Comparison of ENCODE assay signal across 25 cellular contexts in the genomic region with DNA sequence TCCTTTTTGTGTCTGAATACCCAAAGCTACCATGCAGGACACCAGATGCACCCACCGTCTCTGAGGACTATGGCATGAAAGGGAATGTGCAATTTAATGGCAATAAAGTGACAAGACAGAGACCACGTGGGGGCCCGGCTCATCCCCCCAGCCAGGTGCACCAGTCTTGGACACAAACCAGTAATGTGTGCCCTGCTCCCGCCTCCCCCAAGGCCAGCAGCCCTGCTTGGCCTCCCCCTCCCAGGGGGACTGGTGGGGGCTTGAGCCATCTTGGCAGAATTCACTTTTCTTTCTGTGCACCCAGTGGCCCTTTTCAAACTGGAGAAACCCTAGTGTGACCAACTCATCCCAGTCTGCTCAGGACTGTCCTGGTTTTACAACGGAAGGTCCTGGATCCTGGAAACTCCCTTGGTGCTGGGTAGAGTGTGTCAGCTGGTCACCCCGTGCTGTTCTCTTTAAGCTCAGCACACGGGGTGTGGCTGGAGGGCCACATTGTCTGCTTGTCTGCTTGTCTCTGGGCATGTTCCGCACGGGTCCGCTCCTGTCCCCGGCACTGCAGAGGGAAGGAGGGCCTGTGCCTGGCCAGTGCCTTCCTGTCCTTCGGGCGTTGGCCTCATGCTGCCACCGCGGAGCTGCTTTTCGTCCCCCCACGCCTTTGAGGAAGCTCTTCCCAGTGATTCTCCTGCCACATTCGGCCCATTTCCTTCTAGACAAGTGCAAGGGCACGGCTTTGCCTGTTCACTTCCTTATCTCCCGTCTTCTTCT. TPM values are rescaled to one million over a fixed set of nuclear protein-coding genes. Genes with fewer than 3 reads are reported as not detected.
DNase-seq lines count a peak whose midpoint lies in the region; ATAC-seq, FAIRE-seq and TF ChIP-seq lines count a peak whose summit lies in the region.
"Had no signal": no experiment of that assay in that cellular context is flagged by ENCODE, and none has a peak within 500 bp of the region (broad histone marks: within the 10 kb centered on the region; RNA-seq: fewer than 3 reads in every experiment).

No MANE protein-coding gene starts in this region.

- 55 to 64% (median 56%) methylated on average over 20 of the region's 20 CpGs for WGBS in heart left ventricle, 4 donors
- WGBS in transverse colon (ENCODE audit: low coverage in 1 of 2), 2 donors, result 39% methylated on average over 18 of the region's 20 CpGs; no CpG with 5 or more reads in 1 of the 2 donors

- ATAC-seq in Right ventricle myocardium superior (ENCODE audit: poor library complexity) (no peak), heart left ventricle (no peak), Panc1 (0 out of 2 replicates have a peak, but pooled peaks have one; percentile 25), HG02973 (IDR thresholded peaks at IDR 0.05; ENCODE audit: unreplicated experiment) (no peak)
- ATAC-seq: HepG2, K562 had no signal

- CTCF ChIA-PET in Panc1 (lab: Charles Lee), result no interaction called here

- H3K9ac ChIP-seq in kidney (ENCODE audit: low read length in 2 of 2), result no peak overlapping the region
- H3K9ac ChIP-seq: BLaER1, GM23248 had no signal

- no peak overlapping the region for H3K27ac ChIP-seq in heart left ventricle
- no peak overlapping the region for H3K27ac ChIP-seq in Panc1 (ENCODE audit: low read length)
- H3K27ac ChIP-seq in kidney (ENCODE audit: low read depth in 2 of 2, low read length in 2 of 2), result no peak overlapping the region
- peak overlapping the region in 2 of 4 donors; percentile 37 to 43 for H3K27ac ChIP-seq in transverse colon
- H3K27ac ChIP-seq: BLaER1, GM23248, PC-9 had no signal

- FAIRE-seq in kidney (lab: Jason Lieb, UNC), result no peak
- FAIRE-seq: D721Med, GM18507, HepG2, K562 had no signal

- no peak for TF ChIP-seq CTCF in heart left ventricle (IDR thresholded peaks at IDR 0.05)
- TF ChIP-seq CTCF in Panc1 (IDR thresholded peaks at IDR 0.05), result no peak
- no peak for TF ChIP-seq CTCF in kidney (IDR thresholded peaks at IDR 0.05; ENCODE audit: borderline replicate concordance, extremely low read depth, insufficient read depth)
- TF ChIP-seq CTCF in transverse colon (IDR thresholded peaks at IDR 0.05), result no peak

- BruUV-seq in Panc1 (replicated peaks; lab: Mats Ljungman, UMichigan), result no TSS peak

- peak; percentile 23 for DNase-seq in Right ventricle myocardium superior
- DNase-seq in heart left ventricle, result no peak
- no peak for DNase-seq in Panc1 (ENCODE audit: low read depth, low spot score)
- peak; percentile 56 for DNase-seq in kidney
- peak; percentile 27 for DNase-seq in transverse colon
- DNase-seq in NAMALWA (ENCODE audit: low spot score), result no peak
- DNase-seq: CD4-positive, CD25-positive, alpha-beta regulatory T cell; DMS53; GM23248; H7; Kasumi-1; NCI-H2029 treated with DMSO at 0.1 percent for 48 hours; NCI-H2227 treated with DMSO at 0.1 percent for 48 hours; NCI-H526 treated with DMSO at 0.1 percent for 48 hours; PC-9; RPMI8226; SHP77 treated with DMSO at 0.1 percent for 48 hours had no signal

- H3K9me3 ChIP-seq in heart left ventricle (peaks cover 0 to 25% (median 0%) of the 10 kb centered on the region in 12 donors), Panc1 (ENCODE audit: control insufficient read depth, insufficient read depth, low read depth, low read length) (peaks cover 4% of the 10 kb centered on the region; the same call in 1 of the 2 replicates), kidney (ENCODE audit: control insufficient read depth in 1 of 2, low read length in 2 of 2) (peaks cover 2 to 5% of the 10 kb centered on the region in 2 donors), transverse colon (peaks cover 0 to 2% of the 10 kb centered on the region in 2 donors)
- H3K9me3 ChIP-seq: BLaER1 had no signal

- TF ChIP-seq POLR2A in heart left ventricle (IDR thresholded peaks at IDR 0.05), result no peak
- TF ChIP-seq POLR2A in transverse colon (IDR thresholded peaks at IDR 0.05), result no peak

- H3K4me3 ChIP-seq in heart left ventricle (no peak overlapping the region), Panc1 (ENCODE audit: low read depth in 2 of 2, low read length in 2 of 2) (no peak overlapping the region), kidney (ENCODE audit: low read length in 2 of 2) (no peak overlapping the region), transverse colon (no peak overlapping the region)
- H3K4me3 ChIP-seq: BLaER1, GM23248, K562, PC-9 had no signal

- in situ Hi-C loops in Panc1 (cut with HindIII; ENCODE audit: low pct_unique_long_range_greater_than_20kb, low sequenced_read_pairs) (no loop called here), transverse colon (cut with MboI; ENCODE audit: low pct_ligation_motif_present in 1 of 4, low pct_unique_long_range_greater_than_20kb in 1 of 4, low sequenced_read_pairs in 3 of 4) (loop anchor here in 1 of 4 donors (25.0 kb wide), 1 partner anchor 590 kb away; no protein-coding TSS in a partner anchor)

- H3K27me3 ChIP-seq in heart left ventricle, result peaks cover 0 to 31% (median 9%) of the 10 kb centered on the region in 9 donors
- no peaks in the 10 kb centered on the region; the same call in 1 of the 2 replicates for H3K27me3 ChIP-seq in Panc1 (ENCODE audit: control insufficient read depth, insufficient read depth, low read length)
- H3K27me3 ChIP-seq in transverse colon, result peaks cover 15% of the 10 kb centered on the region

- intact Hi-C loops in Right ventricle myocardium superior (cut with DNase I), result no loop called here
- intact Hi-C loops in heart left ventricle (cut with DNase I), result no loop called here
- intact Hi-C loops in Panc1 (cut with micrococcal nuclease; ENCODE audit: unreplicated experiment), result no loop called here
- intact Hi-C loops in kidney (cut with DNase I), result no loop called here
- intact Hi-C loops in transverse colon (cut with DNase I; ENCODE audit: low total_unique reads), result no loop called here

- H3K36me3 ChIP-seq in heart left ventricle (no peaks in the 10 kb centered on the region), Panc1 (ENCODE audit: control insufficient read depth, insufficient read depth, low read length) (no peaks in the 10 kb centered on the region), kidney (ENCODE audit: control insufficient read depth in 1 of 2, insufficient read depth in 2 of 2, low read length in 2 of 2) (no peaks in the 10 kb centered on the region), transverse colon (no peaks in the 10 kb centered on the region)
- H3K36me3 ChIP-seq: BLaER1 had no signal

- POLR2A ChIA-PET in Panc1 (lab: Charles Lee), result no interaction called here

- TF ChIP-seq EP300 in transverse colon (IDR thresholded peaks at IDR 0.05; ENCODE audit: low read depth), result no peak

- H3K4me1 ChIP-seq in heart left ventricle, result no peaks in the 10 kb centered on the region
- no peaks in the 10 kb centered on the region for H3K4me1 ChIP-seq in Panc1 (ENCODE audit: control insufficient read depth, insufficient read depth, low read length)
- H3K4me1 ChIP-seq in kidney (ENCODE audit: control insufficient read depth in 1 of 2, insufficient read depth in 1 of 2, low read depth in 1 of 2, low read length in 2 of 2), result no peaks in the 10 kb centered on the region
- H3K4me1 ChIP-seq in transverse colon, result peaks cover 0 to 7% (median 0%) of the 10 kb centered on the region in 4 donors

RNA-seq across cellular contexts. Expression of gene TTC34, which starts 45.8 kb away (rescaled TPM):
- total RNA-seq in Right ventricle myocardium superior (0.56 TPM), heart left ventricle (under 1 TPM in 8 of 9 donors, not detected in 1; 0.19 to 0.67 (median 0.52) TPM), Panc1 (2021; ENCODE audit: unreplicated experiment) (1.5 TPM), kidney (2.4 TPM), transverse colon (1 to 10 TPM in 2 of 4 donors, under 1 TPM in 2; 0.14 to 6.0 (median 0.75) TPM)
- polyA plus RNA-seq in heart left ventricle (under 1 TPM; 0.06 to 0.30 TPM), kidney (ENCODE audit: insufficient read depth, low read depth, low replicate concordance) (0.15 TPM)
- polyA plus RNA-seq in Panc1 (2012; ENCODE audit: insufficient read length), result 0.12 TPM
- total RNA-seq: A172, Daoy had no signal

Comparison
In these comparisons a context has a peak if more than half of its experiments do, and no peak if none do; other contexts are left out.
1. DNase-seq: peak in Right ventricle myocardium superior (single experiment), kidney (single experiment) and transverse colon (single experiment); none in heart left ventricle (0 of 5), Panc1 (single experiment) and NAMALWA (single experiment).